ENCODE assay signal across 20 cellular contexts in genomic region chr7:130299909-130300308, GRCh38. TPM values are rescaled to one million over a fixed set of nuclear protein-coding genes. Genes with fewer than 3 reads are reported as not detected.
A peak's percentile ranks its signal among the peaks of the same experiment; 100 is the strongest.
DNase-seq lines count a peak whose midpoint lies in the region; ATAC-seq and TF ChIP-seq lines count a peak whose summit lies in the region.
"Had no signal": no experiment of that assay in that cellular context is flagged by ENCODE, and none has a peak within 500 bp of the region (broad histone marks: within the 10 kb centered on the region; RNA-seq: fewer than 3 reads in every experiment).

No MANE protein-coding gene starts in this region.

- peaks cover 11% of the 10 kb centered on the region for H3K27me3 Mint-ChIP-seq in brain
- H3K27me3 Mint-ChIP-seq in stimulated activated naive CD8-positive, alpha-beta T cell treated with anti-CD3 and anti-CD28 coated beads, Interleukin-15, amount 100 ng/mL, for 72 hours: no peaks in the 10 kb centered on the region

- no peak overlapping the region for H3K4me3 Mint-ChIP-seq in brain
- H3K4me3 Mint-ChIP-seq in stimulated activated naive CD8-positive, alpha-beta T cell treated with anti-CD3 and anti-CD28 coated beads, Interleukin-15, amount 100 ng/mL, for 72 hours: no peak overlapping the region

- H3K4me3 ChIP-seq in suprapubic skin: no peak overlapping the region
- H3K4me3 ChIP-seq: GM23248, PC-9, SJSA1 had no signal

- H3K27ac Mint-ChIP-seq in brain: peak overlapping the region in 3 of 5 experiments; percentile 86 to 95 (median 86)
- H3K27ac Mint-ChIP-seq in stimulated activated naive CD8-positive, alpha-beta T cell treated with anti-CD3 and anti-CD28 coated beads, Interleukin-15, amount 100 ng/mL, for 72 hours: no peak overlapping the region

- peak; percentile 10 to 80 for DNase-seq in NCI-H524 (lab: John Stamatoyannopoulos, UW)
- DNase-seq in NCI-H524 treated with DMSO at 0.1 percent for 48 hours (lab: John Stamatoyannopoulos, UW): no peak
- peak; percentile 25 for DNase-seq in left kidney (ENCODE audit: low read depth, low spot score)
- DNase-seq in suprapubic skin (ENCODE audit: low spot score in 2 of 2): no peak
- no peak for DNase-seq in MV-4-11 (lab: John Stamatoyannopoulos, UW)
- no peak for DNase-seq in GM13976 (ENCODE audit: low spot score)
- no peak for DNase-seq in stimulated activated naive CD8-positive, alpha-beta T cell treated with anti-CD3 and anti-CD28 coated beads, Interleukin-15, amount 100 ng/mL, for 72 hours
- DNase-seq: C1 segment of cervical spinal cord, DMS153, GM23248, HCEC 1CT, KG1, NCI-H1105, NCI-H1694, NCI-H748 treated with DMSO at 0.1 percent for 48 hours, PC-9 had no signal

- H3K9me3 Mint-ChIP-seq in brain: peaks cover 0 to 7% (median 0%) of the 10 kb centered on the region in 5 experiments
- no peaks in the 10 kb centered on the region for H3K9me3 Mint-ChIP-seq in stimulated activated naive CD8-positive, alpha-beta T cell treated with anti-CD3 and anti-CD28 coated beads, Interleukin-15, amount 100 ng/mL, for 72 hours

- no peaks in the 10 kb centered on the region for H3K27me3 ChIP-seq in suprapubic skin
- H3K27me3 ChIP-seq: SJSA1 had no signal

- in situ Hi-C loops in GM13976 (cut with MboI; ENCODE audit: low sequenced_read_pairs, unreplicated experiment): no loop called here

- no peak for TF ChIP-seq POLR2A in suprapubic skin (IDR thresholded peaks at IDR 0.05)

- WGBS in suprapubic skin: 54% methylated on average over 7 of the region's 7 CpGs

- no peak for TF ChIP-seq EP300 in suprapubic skin (IDR thresholded peaks at IDR 0.05)

- no peak for ATAC-seq in stimulated activated naive CD8-positive, alpha-beta T cell treated with anti-CD3 and anti-CD28 coated beads, Interleukin-15, amount 100 ng/mL, for 72 hours

- H3K36me3 Mint-ChIP-seq in brain: peaks cover 7% of the 10 kb centered on the region

- peak overlapping the region; percentile 21 for H3K27ac ChIP-seq in suprapubic skin
- H3K27ac ChIP-seq: GM23248, PC-9, SJSA1 had no signal

- peaks cover 8% of the 10 kb centered on the region for H3K36me3 ChIP-seq in suprapubic skin

- peaks cover 28% of the 10 kb centered on the region for H3K4me1 ChIP-seq in suprapubic skin

- H3K9me3 ChIP-seq in suprapubic skin: no peaks in the 10 kb centered on the region
- H3K9me3 ChIP-seq: SJSA1 had no signal

- peaks cover 64% of the 10 kb centered on the region for H3K4me1 Mint-ChIP-seq in brain
- H3K4me1 Mint-ChIP-seq in stimulated activated naive CD8-positive, alpha-beta T cell treated with anti-CD3 and anti-CD28 coated beads, Interleukin-15, amount 100 ng/mL, for 72 hours: peaks cover 7% of the 10 kb centered on the region

- TF ChIP-seq CTCF in brain (conservative IDR thresholded peaks at IDR 0.05) (no peak), suprapubic skin (IDR thresholded peaks at IDR 0.05) (no peak), GM13976 (IDR thresholded peaks at IDR 0.05; ENCODE audit: borderline replicate concordance, control extremely low read depth, extremely low read depth, insufficient read depth, missing control alignments) (no peak)

RNA-seq across cellular contexts. Expression of gene CPA4, which starts 6.9 kb away (rescaled TPM):
- 0.34 TPM for polyA plus RNA-seq in brain (ENCODE audit: insufficient read depth, low read depth, low replicate concordance)
- total RNA-seq in suprapubic skin: 100 to 1,000 TPM in 1 of 4 donors, 10 to 100 TPM in 3; 68.7 to 116 (median 83.0) TPM

RNA-seq across cellular contexts. Expression of gene CPA2, which starts 33.2 kb away (rescaled TPM):
- 0.97 TPM for polyA plus RNA-seq in brain (ENCODE audit: insufficient read depth, low read depth, low replicate concordance)
- total RNA-seq in suprapubic skin: not detected
- total RNA-seq: A172, GM23248, PC-9, SJSA1 had no signal
- polyA plus RNA-seq: GM23248 had no signal

RNA-seq across cellular contexts. Expression of gene CPA5, which starts 44.7 kb away (rescaled TPM):
- 2.3 TPM for polyA plus RNA-seq in brain (ENCODE audit: insufficient read depth, low read depth, low replicate concordance)
- under 1 TPM in 1 of 4 donors, not detected in 3; 0.30 TPM for total RNA-seq in suprapubic skin
- total RNA-seq: GM23248, M059J, PC-9 had no signal

Comparison
In these comparisons a context has a peak if more than half of its experiments do, and no peak if none do; other contexts are left out.
1. DNase-seq: peak in NCI-H524 (2 of 2) and left kidney (single experiment); none in NCI-H524 treated with DMSO at 0.1 percent for 48 hours (single experiment), suprapubic skin (0 of 2), MV-4-11 (single experiment), GM13976 (single experiment) and stimulated activated naive CD8-positive, alpha-beta T cell treated with anti-CD3 and anti-CD28 coated beads, Interleukin-15, amount 100 ng/mL, for 72 hours (0 of 2).
2. H3K27ac Mint-ChIP-seq: peak in brain (3 of 5); none in stimulated activated naive CD8-positive, alpha-beta T cell treated with anti-CD3 and anti-CD28 coated beads, Interleukin-15, amount 100 ng/mL, for 72 hours (0 of 2).